14 cellular contexts compared by ENCODE assay signal in genomic region chr4:80309301-80310004, GRCh38. TPM values are rescaled to one million over a fixed set of nuclear protein-coding genes. Genes with fewer than 3 reads are reported as not detected.
DNase-seq lines count a peak whose midpoint lies in the region; ATAC-seq, FAIRE-seq and TF ChIP-seq lines count a peak whose summit lies in the region.
"Had no signal": no experiment of that assay in that cellular context is flagged by ENCODE, and none has a peak within 500 bp of the region (broad histone marks: within the 10 kb centered on the region; RNA-seq: fewer than 3 reads in every experiment).

No MANE protein-coding gene starts in this region.

- H3K4me1 ChIP-seq in IMR-90 (ENCODE audit: control insufficient read depth, insufficient read depth, low read length), result peaks cover 14% of the 10 kb centered on the region

- peak overlapping the region; percentile 91 for H3K4ac ChIP-seq in IMR-90 (ENCODE audit: low read depth, low read length)

- H3K18ac ChIP-seq in IMR-90 (ENCODE audit: low read depth, low read length), result peak overlapping the region; percentile 98

- H3K4me2 ChIP-seq in IMR-90 (ENCODE audit: low read depth, low read length), result peak overlapping the region; percentile 93

- no CpG with 5 or more reads among the region's 5 CpGs for WGBS in IMR-90 (ENCODE audit: extremely low coverage in 2 of 2, insufficient read length in 1 of 2), 2 experiments

- no TSS peak for BruUV-seq in IMR-90 (replicated peaks; lab: Mats Ljungman, UMichigan)

- TF ChIP-seq CTCF in AG09319 (IDR thresholded peaks at IDR 0.05; ENCODE audit: low read depth, low read length) (no peak), IMR-90 (conservative IDR thresholded peaks at IDR 0.05; ENCODE audit: low read depth, low read length) (no peak), bronchial epithelial cell (IDR thresholded peaks at IDR 0.05; ENCODE audit: insufficient read depth, low read length, severe bottlenecking) (no peak)

- no peak for TF ChIP-seq RAD21 in IMR-90 (IDR thresholded peaks at IDR 0.05; ENCODE audit: low read length)

- peak overlapping the region; percentile 72 to 83 for H4K8ac ChIP-seq in IMR-90 (ENCODE audit: low read depth in 2 of 2, low read length in 2 of 2)

- H3K9me1 ChIP-seq in IMR-90 (ENCODE audit: insufficient read depth, low read length), result peaks cover 3% of the 10 kb centered on the region; the same call in 1 of the 2 replicates

- DNase-seq in AG09319 (ENCODE audit: extremely low read depth, low read depth) (peak; percentile 57), IMR-90 (peak; percentile 96), bronchial epithelial cell (ENCODE audit: low read depth) (peak; percentile 94), kidney tubule cell (ENCODE audit: low spot score) (peak; percentile 86), GM12891 (ENCODE audit: insufficient read length, low spot score) (no peak), NCI-H2081 treated with DMSO at 0.1 percent for 48 hours (lab: John Stamatoyannopoulos, UW) (no peak)
- DNase-seq: activated CD4-positive, alpha-beta T cell treated with anti-CD3 and anti-CD28 coated beads for 1 hour; C1 segment of cervical spinal cord; cerebellar nuclear complex; nucleus accumbens had no signal

- peak; percentile 71 for ATAC-seq in IMR-90 (ENCODE audit: low read depth)
- no peak for ATAC-seq in HG03354 (IDR thresholded peaks at IDR 0.05; ENCODE audit: poor library complexity, severe bottlenecking, unreplicated experiment)
- no peak for ATAC-seq in HG03520 (IDR thresholded peaks at IDR 0.05; ENCODE audit: unreplicated experiment)
- ATAC-seq: activated T-helper 17 cell treated with anti-CD3 and anti-CD28 coated beads, Interleukin-2, amount 50 U/mL, for 72 hours had no signal

- peak overlapping the region; percentile 98 for H2BK5ac ChIP-seq in IMR-90 (ENCODE audit: low read depth, low read length, poor library complexity, severe bottlenecking)

- H3K27me3 ChIP-seq in IMR-90 (ENCODE audit: control insufficient read depth, insufficient read depth, low read length) (no peaks in the 10 kb centered on the region), bronchial epithelial cell (ENCODE audit: control insufficient read depth, insufficient read depth, low read length) (no peaks in the 10 kb centered on the region)

- H3K9me3 ChIP-seq in IMR-90 (ENCODE audit: control insufficient read depth, insufficient read depth, low read length), result no peaks in the 10 kb centered on the region

- H2AFZ ChIP-seq in IMR-90 (replicated peaks; ENCODE audit: low read length, poor library complexity), result no peak overlapping the region

- H3K9ac ChIP-seq in IMR-90 (ENCODE audit: low read depth, low read length), result peak overlapping the region; percentile 39; the same call in 1 of the 2 replicates

- FAIRE-seq in bronchial epithelial cell (lab: Jason Lieb, UNC), result no peak
- no peak for FAIRE-seq in GM12891 (lab: Jason Lieb, UNC)

- in situ Hi-C loops in IMR-90 (cut with MboI; ENCODE audit: low sequenced_read_pairs), result no loop called here

- H4K5ac ChIP-seq in IMR-90 (ENCODE audit: low read depth, low read length), result peak overlapping the region; percentile 93

- H3K14ac ChIP-seq in IMR-90 (replicated peaks; ENCODE audit: low read depth, low read length), result peak overlapping the region; percentile 89

- H4K91ac ChIP-seq in IMR-90 (ENCODE audit: insufficient read depth, low read depth, low read length), result peak overlapping the region; percentile 84

- dilution Hi-C loops in IMR-90 (cut with HindIII; ENCODE audit: low sequenced_read_pairs, unreplicated experiment), result no loop called here

- CTCF ChIA-PET in IMR-90 (lab: Yijun Ruan, JAX), result interaction anchor here (1.9 kb wide), 1 partner anchor 14 kb away, joined by 6 read pairs; no protein-coding TSS in a partner anchor

- intact Hi-C loops in IMR-90 (cut with micrococcal nuclease), result loop anchor here (2.0 to 5.0 kb wide), 2 partner anchors 41 to 72 kb away; no protein-coding TSS in a partner anchor

- peak overlapping the region; percentile 93 for H2BK120ac ChIP-seq in IMR-90 (ENCODE audit: low read depth, low read length)

- peak overlapping the region; percentile 91 for H2AK5ac ChIP-seq in IMR-90 (ENCODE audit: low read depth, low read length)

- POLR2A ChIA-PET in IMR-90 (lab: Charles Lee; ENCODE audit: unreplicated experiment), result no interaction called here

- peaks cover 3 to 32% of the 10 kb centered on the region in 2 experiments; a peak in 3 of 4 replicates for H3K79me1 ChIP-seq in IMR-90 (ENCODE audit: low read depth in 1 of 2, low read length in 2 of 2)

- peak overlapping the region; percentile 96 for H3K23ac ChIP-seq in IMR-90 (ENCODE audit: low read depth, low read length)

- TF ChIP-seq POLR2A in IMR-90 (IDR thresholded peaks at IDR 0.05; ENCODE audit: low read depth, low read length), result no peak
- no peak for TF ChIP-seq POLR2A in GM12891 (IDR thresholded peaks at IDR 0.05; ENCODE audit: low read depth, low read length)

- peak overlapping the region; percentile 85 for H2BK15ac ChIP-seq in IMR-90 (ENCODE audit: low read depth, low read length)

- H3K56ac ChIP-seq in IMR-90 (ENCODE audit: extremely low read depth, insufficient read depth, low read length), result peak overlapping the region; percentile 84

- peak overlapping the region; percentile 83 for H3K27ac ChIP-seq in IMR-90 (ENCODE audit: insufficient read depth, low read length)

- H4K20me1 ChIP-seq in IMR-90 (ENCODE audit: insufficient read depth, low read length), result no peaks in the 10 kb centered on the region

- H3K4me3 ChIP-seq in IMR-90 (ENCODE audit: insufficient read depth, low read depth, low read length), result no peak overlapping the region
- no peak overlapping the region for H3K4me3 ChIP-seq in bronchial epithelial cell (ENCODE audit: low read depth, low read length)

- H2AK9ac ChIP-seq in IMR-90 (replicated peaks; ENCODE audit: low read depth, low read length, poor library complexity), result no peak overlapping the region

- H3K36me3 ChIP-seq in IMR-90 (ENCODE audit: control insufficient read depth, insufficient read depth, low read length) (no peaks in the 10 kb centered on the region), bronchial epithelial cell (ENCODE audit: control insufficient read depth, insufficient read depth, low read length) (no peaks in the 10 kb centered on the region)

- H2BK20ac ChIP-seq in IMR-90 (ENCODE audit: low read depth, low read length), result peak overlapping the region; percentile 87

TF ChIP-seq in IMR-90, 13 proteins besides CTCF, POLR2A, EP300 and RAD21:
- TF ChIP-seq MAZ (IDR thresholded peaks at IDR 0.05; ENCODE audit: borderline replicate concordance, low read depth, low read length) (no peak), FOS (IDR thresholded peaks at IDR 0.05; ENCODE audit: low read depth, low read length) (peak; percentile 90), MXI1 (IDR thresholded peaks at IDR 0.05; ENCODE audit: borderline replicate concordance, low read depth, low read length) (no peak), CEBPB (IDR thresholded peaks at IDR 0.05; ENCODE audit: low read depth, low read length) (peak; percentile 59; the same call in 1 of the 2 replicates), RFX5 (IDR thresholded peaks at IDR 0.05; ENCODE audit: low read depth, low read length) (no peak), MAFK (IDR thresholded peaks at IDR 0.05; ENCODE audit: low read depth, low read length) (0 out of 2 replicates have a peak, but pooled peaks have one; percentile 2)

TF ChIP-seq in GM12891, 5 proteins besides CTCF, POLR2A, EP300 and RAD21:
- TF ChIP-seq PAX5 (IDR thresholded peaks at IDR 0.05; ENCODE audit: insufficient read depth, low read length, severe bottlenecking) (no peak), POU2F2 (IDR thresholded peaks at IDR 0.05; ENCODE audit: low read depth, low read length) (no peak), SPI1 (IDR thresholded peaks at IDR 0.05; ENCODE audit: low read depth, low read length) (no peak), POLR2AphosphoS5 (IDR thresholded peaks at IDR 0.05; ENCODE audit: low read depth, low read length) (no peak)

RNA-seq across cellular contexts. Expression of gene CFAP299, which starts 26.1 kb away (rescaled TPM):
- total RNA-seq in IMR-90 (2012; rRNA removed), result 1.1 and 1.9 TPM in 2 replicates
- polyA plus RNA-seq in IMR-90 (2012; rRNA removed), result 0.76 and 1.0 TPM in 2 replicates
- polyA plus RNA-seq in IMR-90 (2012; cell fraction: cytosol; rRNA removed), result 0.04 and 0.22 TPM in 2 replicates
- 0.61 and 3.8 TPM in 2 replicates for polyA plus RNA-seq in IMR-90 (2012; cell fraction: nucleus; rRNA removed; ENCODE audit: low replicate concordance)
- 0.26 TPM in 1 of 2 replicates, not detected in the other for total RNA-seq in bronchial epithelial cell
- not detected for polyA plus RNA-seq in GM12891 (2012; ENCODE audit: low read depth, missing spikeins)
- total RNA-seq: HT-29 had no signal

RNA-seq across cellular contexts. Expression of gene FGF5, which starts 43.0 kb away (rescaled TPM):
- total RNA-seq in IMR-90 (2012; rRNA removed) (18.6 and 35.8 TPM in 2 replicates), bronchial epithelial cell (0.51 and 1.3 TPM in 2 replicates)
- 42.1 and 77.7 TPM in 2 replicates for polyA plus RNA-seq in IMR-90 (2012; rRNA removed)
- 11.3 and 17.6 TPM in 2 replicates for polyA plus RNA-seq in IMR-90 (2012; cell fraction: cytosol; rRNA removed)
- polyA plus RNA-seq in IMR-90 (2012; cell fraction: nucleus; rRNA removed; ENCODE audit: low replicate concordance), result 10.5 and 16.3 TPM in 2 replicates
- polyA plus RNA-seq in GM12891 (2012; ENCODE audit: low read depth, missing spikeins), result not detected
- total RNA-seq: activated T-helper 17 cell treated with anti-CD3 and anti-CD28 coated beads, Interleukin-2, amount 50 U/mL, for 72 hours; HT-29 had no signal

Comparison
In these comparisons a context has a peak if more than half of its experiments do, and no peak if none do; other contexts are left out.
1. DNase-seq: peak in AG09319 (single experiment), IMR-90 (single experiment), bronchial epithelial cell (single experiment) and kidney tubule cell (single experiment); none in GM12891 (single experiment) and NCI-H2081 treated with DMSO at 0.1 percent for 48 hours (single experiment).